In the genomic region with DNA sequence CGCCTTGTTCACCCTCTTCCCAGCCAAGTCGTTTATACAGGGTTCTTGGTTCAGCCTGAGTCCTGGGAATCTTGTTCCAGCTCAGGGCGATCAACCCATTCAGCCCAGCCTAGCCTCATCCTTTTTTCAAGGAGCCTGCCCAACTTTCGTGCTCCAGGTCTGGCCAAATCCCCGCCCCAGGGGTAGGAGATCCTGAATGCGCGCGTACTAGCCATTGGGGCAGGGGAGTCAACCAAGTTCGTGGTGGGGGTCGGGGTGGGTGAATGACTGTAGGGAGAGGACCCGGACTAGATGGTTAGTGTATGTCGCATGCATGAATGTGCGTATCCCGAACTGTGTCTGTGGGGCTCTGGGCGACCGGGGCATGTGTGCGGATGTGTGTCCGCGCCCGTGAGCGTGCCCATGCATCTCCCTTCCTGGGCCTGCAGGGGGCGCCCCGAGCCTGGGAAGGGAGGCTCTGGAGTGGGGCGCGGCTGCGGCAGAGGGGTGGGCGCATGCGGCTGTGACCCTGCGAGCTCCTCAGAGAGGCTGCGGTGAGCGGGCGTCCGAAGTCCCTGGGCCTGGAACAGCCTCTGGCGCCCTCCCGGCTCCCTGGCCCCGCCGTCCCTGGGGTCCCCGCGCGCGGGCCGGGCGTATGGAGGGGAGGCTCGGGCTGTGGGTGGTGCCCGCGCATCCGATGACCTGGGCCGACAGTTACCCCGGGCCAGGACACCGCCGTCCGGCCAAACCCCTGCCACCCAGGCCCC, we compare ENCODE assay signal across 1 cellular context.
A peak's percentile ranks its signal among the peaks of the same experiment; 100 is the strongest.
TF ChIP-seq lines count a peak whose summit lies in the region.

No MANE protein-coding gene starts in this region.

TF ChIP-seq in HEK293, 187 proteins besides CTCF, POLR2A, EP300 and RAD21 (continued from another document and continues in another):
- TF ChIP-seq, protein P1, sequence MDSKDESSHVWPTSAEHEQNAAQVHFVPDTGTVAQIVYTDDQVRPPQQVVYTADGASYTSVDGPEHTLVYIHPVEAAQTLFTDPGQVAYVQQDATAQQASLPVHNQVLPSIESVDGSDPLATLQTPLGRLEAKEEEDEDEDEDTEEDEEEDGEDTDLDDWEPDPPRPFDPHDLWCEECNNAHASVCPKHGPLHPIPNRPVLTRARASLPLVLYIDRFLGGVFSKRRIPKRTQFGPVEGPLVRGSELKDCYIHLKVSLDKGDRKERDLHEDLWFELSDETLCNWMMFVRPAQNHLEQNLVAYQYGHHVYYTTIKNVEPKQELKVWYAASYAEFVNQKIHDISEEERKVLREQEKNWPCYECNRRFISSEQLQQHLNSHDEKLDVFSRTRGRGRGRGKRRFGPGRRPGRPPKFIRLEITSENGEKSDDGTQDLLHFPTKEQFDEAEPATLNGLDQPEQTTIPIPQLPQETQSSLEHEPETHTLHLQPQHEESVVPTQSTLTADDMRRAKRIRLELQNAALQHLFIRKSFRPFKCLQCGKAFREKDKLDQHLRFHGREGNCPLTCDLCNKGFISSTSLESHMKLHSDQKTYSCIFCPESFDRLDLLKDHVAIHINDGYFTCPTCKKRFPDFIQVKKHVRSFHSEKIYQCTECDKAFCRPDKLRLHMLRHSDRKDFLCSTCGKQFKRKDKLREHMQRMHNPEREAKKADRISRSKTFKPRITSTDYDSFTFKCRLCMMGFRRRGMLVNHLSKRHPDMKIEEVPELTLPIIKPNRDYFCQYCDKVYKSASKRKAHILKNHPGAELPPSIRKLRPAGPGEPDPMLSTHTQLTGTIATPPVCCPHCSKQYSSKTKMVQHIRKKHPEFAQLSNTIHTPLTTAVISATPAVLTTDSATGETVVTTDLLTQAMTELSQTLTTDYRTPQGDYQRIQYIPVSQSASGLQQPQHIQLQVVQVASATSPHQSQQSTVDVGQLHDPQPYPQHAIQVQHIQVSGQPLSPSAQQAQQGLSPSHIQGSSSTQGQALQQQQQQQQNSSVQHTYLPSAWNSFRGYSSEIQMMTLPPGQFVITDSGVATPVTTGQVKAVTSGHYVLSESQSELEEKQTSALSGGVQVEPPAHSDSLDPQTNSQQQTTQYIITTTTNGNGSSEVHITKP (tag by site-specific recombination; IDR thresholded peaks at IDR 0.05) = 0 out of 2 replicates have a peak, but pooled peaks have one; percentile 34
- TF ChIP-seq, protein P2, sequence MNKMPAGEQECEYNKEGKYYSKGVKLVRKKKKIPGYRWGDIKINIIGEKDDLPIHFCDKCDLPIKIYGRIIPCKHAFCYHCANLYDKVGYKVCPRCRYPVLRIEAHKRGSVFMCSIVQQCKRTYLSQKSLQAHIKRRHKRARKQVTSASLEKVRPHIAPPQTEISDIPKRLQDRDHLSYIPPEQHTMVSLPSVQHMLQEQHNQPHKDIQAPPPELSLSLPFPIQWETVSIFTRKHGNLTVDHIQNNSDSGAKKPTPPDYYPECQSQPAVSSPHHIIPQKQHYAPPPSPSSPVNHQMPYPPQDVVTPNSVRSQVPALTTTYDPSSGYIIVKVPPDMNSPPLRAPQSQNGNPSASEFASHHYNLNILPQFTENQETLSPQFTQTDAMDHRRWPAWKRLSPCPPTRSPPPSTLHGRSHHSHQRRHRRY (tag by site-specific recombination; IDR thresholded peaks at IDR 0.05) = no peak
- TF ChIP-seq, protein P3, sequence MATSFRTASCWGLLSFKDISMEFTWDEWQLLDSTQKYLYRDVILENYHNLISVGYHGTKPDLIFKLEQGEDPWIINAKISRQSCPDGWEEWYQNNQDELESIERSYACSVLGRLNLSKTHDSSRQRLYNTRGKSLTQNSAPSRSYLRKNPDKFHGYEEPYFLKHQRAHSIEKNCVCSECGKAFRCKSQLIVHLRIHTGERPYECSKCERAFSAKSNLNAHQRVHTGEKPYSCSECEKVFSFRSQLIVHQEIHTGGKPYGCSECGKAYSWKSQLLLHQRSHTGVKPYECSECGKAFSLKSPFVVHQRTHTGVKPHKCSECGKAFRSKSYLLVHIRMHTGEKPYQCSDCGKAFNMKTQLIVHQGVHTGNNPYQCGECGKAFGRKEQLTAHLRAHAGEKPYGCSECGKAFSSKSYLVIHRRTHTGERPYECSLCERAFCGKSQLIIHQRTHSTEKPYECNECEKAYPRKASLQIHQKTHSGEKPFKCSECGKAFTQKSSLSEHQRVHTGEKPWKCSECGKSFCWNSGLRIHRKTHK (tag by site-specific recombination; IDR thresholded peaks at IDR 0.05) = no peak
- TF ChIP-seq, protein P4, sequence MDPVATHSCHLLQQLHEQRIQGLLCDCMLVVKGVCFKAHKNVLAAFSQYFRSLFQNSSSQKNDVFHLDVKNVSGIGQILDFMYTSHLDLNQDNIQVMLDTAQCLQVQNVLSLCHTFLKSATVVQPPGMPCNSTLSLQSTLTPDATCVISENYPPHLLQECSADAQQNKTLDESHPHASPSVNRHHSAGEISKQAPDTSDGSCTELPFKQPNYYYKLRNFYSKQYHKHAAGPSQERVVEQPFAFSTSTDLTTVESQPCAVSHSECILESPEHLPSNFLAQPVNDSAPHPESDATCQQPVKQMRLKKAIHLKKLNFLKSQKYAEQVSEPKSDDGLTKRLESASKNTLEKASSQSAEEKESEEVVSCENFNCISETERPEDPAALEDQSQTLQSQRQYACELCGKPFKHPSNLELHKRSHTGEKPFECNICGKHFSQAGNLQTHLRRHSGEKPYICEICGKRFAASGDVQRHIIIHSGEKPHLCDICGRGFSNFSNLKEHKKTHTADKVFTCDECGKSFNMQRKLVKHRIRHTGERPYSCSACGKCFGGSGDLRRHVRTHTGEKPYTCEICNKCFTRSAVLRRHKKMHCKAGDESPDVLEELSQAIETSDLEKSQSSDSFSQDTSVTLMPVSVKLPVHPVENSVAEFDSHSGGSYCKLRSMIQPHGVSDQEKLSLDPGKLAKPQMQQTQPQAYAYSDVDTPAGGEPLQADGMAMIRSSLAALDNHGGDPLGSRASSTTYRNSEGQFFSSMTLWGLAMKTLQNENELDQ (tag by site-specific recombination; IDR thresholded peaks at IDR 0.05; ENCODE audit: low read depth) = no peak
- TF ChIP-seq ZNF274 (IDR thresholded peaks at IDR 0.05; ENCODE audit: low read length) = no peak
- TF ChIP-seq ZNF274 (tag by site-specific recombination; IDR thresholded peaks at IDR 0.05; ENCODE audit: borderline replicate concordance) = no peak
- TF ChIP-seq, protein P5, sequence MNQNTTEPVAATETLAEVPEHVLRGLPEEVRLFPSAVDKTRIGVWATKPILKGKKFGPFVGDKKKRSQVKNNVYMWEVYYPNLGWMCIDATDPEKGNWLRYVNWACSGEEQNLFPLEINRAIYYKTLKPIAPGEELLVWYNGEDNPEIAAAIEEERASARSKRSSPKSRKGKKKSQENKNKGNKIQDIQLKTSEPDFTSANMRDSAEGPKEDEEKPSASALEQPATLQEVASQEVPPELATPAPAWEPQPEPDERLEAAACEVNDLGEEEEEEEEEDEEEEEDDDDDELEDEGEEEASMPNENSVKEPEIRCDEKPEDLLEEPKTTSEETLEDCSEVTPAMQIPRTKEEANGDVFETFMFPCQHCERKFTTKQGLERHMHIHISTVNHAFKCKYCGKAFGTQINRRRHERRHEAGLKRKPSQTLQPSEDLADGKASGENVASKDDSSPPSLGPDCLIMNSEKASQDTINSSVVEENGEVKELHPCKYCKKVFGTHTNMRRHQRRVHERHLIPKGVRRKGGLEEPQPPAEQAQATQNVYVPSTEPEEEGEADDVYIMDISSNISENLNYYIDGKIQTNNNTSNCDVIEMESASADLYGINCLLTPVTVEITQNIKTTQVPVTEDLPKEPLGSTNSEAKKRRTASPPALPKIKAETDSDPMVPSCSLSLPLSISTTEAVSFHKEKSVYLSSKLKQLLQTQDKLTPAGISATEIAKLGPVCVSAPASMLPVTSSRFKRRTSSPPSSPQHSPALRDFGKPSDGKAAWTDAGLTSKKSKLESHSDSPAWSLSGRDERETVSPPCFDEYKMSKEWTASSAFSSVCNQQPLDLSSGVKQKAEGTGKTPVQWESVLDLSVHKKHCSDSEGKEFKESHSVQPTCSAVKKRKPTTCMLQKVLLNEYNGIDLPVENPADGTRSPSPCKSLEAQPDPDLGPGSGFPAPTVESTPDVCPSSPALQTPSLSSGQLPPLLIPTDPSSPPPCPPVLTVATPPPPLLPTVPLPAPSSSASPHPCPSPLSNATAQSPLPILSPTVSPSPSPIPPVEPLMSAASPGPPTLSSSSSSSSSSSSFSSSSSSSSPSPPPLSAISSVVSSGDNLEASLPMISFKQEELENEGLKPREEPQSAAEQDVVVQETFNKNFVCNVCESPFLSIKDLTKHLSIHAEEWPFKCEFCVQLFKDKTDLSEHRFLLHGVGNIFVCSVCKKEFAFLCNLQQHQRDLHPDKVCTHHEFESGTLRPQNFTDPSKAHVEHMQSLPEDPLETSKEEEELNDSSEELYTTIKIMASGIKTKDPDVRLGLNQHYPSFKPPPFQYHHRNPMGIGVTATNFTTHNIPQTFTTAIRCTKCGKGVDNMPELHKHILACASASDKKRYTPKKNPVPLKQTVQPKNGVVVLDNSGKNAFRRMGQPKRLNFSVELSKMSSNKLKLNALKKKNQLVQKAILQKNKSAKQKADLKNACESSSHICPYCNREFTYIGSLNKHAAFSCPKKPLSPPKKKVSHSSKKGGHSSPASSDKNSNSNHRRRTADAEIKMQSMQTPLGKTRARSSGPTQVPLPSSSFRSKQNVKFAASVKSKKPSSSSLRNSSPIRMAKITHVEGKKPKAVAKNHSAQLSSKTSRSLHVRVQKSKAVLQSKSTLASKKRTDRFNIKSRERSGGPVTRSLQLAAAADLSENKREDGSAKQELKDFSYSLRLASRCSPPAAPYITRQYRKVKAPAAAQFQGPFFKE (tag by site-specific recombination; IDR thresholded peaks at IDR 0.05; ENCODE audit: borderline replicate concordance) = no peak
- TF ChIP-seq ZNF221 (tag by site-specific recombination; IDR thresholded peaks at IDR 0.05; ENCODE audit: borderline replicate concordance) = no peak
- TF ChIP-seq, protein P6, sequence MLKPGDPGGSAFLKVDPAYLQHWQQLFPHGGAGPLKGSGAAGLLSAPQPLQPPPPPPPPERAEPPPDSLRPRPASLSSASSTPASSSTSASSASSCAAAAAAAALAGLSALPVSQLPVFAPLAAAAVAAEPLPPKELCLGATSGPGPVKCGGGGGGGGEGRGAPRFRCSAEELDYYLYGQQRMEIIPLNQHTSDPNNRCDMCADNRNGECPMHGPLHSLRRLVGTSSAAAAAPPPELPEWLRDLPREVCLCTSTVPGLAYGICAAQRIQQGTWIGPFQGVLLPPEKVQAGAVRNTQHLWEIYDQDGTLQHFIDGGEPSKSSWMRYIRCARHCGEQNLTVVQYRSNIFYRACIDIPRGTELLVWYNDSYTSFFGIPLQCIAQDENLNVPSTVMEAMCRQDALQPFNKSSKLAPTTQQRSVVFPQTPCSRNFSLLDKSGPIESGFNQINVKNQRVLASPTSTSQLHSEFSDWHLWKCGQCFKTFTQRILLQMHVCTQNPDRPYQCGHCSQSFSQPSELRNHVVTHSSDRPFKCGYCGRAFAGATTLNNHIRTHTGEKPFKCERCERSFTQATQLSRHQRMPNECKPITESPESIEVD (tag by site-specific recombination; IDR thresholded peaks at IDR 0.05) = no peak
- TF ChIP-seq ZNF629 (tag by site-specific recombination; IDR thresholded peaks at IDR 0.05) = no peak
- no peak for TF ChIP-seq ZNF121 (tag by site-specific recombination; IDR thresholded peaks at IDR 0.05)
- no peak for TF ChIP-seq ZNF184 (tag by site-specific recombination; IDR thresholded peaks at IDR 0.05)
- no peak for TF ChIP-seq ZNF239 (tag by site-specific recombination; IDR thresholded peaks at IDR 0.05)
- TF ChIP-seq ZNF571 (tag by site-specific recombination; IDR thresholded peaks at IDR 0.05) = no peak
- no peak for TF ChIP-seq ZNF776 (tag by site-specific recombination; IDR thresholded peaks at IDR 0.05; ENCODE audit: borderline replicate concordance)
- TF ChIP-seq ZNF114 (tag by site-specific recombination; IDR thresholded peaks at IDR 0.05) = no peak
- TF ChIP-seq OVOL3 (tag by site-specific recombination; IDR thresholded peaks at IDR 0.05) = no peak
- TF ChIP-seq EGR2 (tag by site-specific recombination; IDR thresholded peaks at IDR 0.05; ENCODE audit: low read depth) = peak; percentile 27; the same call in 1 of the 2 replicates
- TF ChIP-seq KLF16 (tag by site-specific recombination; IDR thresholded peaks at IDR 0.05) = no peak
- no peak for TF ChIP-seq ZNF529 (tag by site-specific recombination; IDR thresholded peaks at IDR 0.05; ENCODE audit: insufficient replicate concordance)
- TF ChIP-seq ZNF768 (tag by site-specific recombination; IDR thresholded peaks at IDR 0.05) = no peak
- no peak for TF ChIP-seq ZNF555 (tag by site-specific recombination; conservative IDR thresholded peaks at IDR 0.05)
- no peak for TF ChIP-seq OSR2 (tag by site-specific recombination; IDR thresholded peaks at IDR 0.05)
- no peak for TF ChIP-seq ZNF621 (tag by site-specific recombination; IDR thresholded peaks at IDR 0.05)
- no peak for TF ChIP-seq MZF1 (tag by site-specific recombination; IDR thresholded peaks at IDR 0.05; ENCODE audit: borderline replicate concordance)
- no peak for TF ChIP-seq ZNF16 (tag by site-specific recombination; IDR thresholded peaks at IDR 0.05; ENCODE audit: low read depth)
- TF ChIP-seq ZBTB1 (tag by site-specific recombination; IDR thresholded peaks at IDR 0.05) = no peak
- TF ChIP-seq, protein P7, sequence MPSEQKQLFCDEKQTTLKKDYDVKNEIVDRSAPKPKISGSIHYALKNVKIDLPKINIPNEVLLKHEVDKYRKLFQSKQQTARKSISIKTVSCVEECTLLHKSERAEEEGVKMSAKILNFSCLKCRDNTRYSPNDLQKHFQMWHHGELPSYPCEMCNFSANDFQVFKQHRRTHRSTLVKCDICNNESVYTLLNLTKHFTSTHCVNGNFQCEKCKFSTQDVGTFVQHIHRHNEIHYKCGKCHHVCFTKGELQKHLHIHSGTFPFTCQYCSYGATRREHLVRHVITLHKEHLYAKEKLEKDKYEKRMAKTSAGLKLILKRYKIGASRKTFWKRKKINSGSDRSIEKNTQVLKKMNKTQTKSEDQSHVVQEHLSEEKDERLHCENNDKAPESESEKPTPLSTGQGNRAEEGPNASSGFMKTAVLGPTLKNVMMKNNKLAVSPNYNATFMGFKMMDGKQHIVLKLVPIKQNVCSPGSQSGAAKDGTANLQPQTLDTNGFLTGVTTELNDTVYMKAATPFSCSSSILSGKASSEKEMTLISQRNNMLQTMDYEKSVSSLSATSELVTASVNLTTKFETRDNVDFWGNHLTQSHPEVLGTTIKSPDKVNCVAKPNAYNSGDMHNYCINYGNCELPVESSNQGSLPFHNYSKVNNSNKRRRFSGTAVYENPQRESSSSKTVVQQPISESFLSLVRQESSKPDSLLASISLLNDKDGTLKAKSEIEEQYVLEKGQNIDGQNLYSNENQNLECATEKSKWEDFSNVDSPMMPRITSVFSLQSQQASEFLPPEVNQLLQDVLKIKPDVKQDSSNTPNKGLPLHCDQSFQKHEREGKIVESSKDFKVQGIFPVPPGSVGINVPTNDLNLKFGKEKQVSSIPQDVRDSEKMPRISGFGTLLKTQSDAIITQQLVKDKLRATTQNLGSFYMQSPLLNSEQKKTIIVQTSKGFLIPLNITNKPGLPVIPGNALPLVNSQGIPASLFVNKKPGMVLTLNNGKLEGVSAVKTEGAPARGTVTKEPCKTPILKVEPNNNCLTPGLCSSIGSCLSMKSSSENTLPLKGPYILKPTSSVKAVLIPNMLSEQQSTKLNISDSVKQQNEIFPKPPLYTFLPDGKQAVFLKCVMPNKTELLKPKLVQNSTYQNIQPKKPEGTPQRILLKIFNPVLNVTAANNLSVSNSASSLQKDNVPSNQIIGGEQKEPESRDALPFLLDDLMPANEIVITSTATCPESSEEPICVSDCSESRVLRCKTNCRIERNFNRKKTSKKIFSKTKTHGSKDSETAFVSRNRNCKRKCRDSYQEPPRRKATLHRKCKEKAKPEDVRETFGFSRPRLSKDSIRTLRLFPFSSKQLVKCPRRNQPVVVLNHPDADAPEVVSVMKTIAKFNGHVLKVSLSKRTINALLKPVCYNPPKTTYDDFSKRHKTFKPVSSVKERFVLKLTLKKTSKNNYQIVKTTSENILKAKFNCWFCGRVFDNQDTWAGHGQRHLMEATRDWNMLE (tag by site-specific recombination; conservative IDR thresholded peaks at IDR 0.05; ENCODE audit: low read depth) = no peak
- no peak for TF ChIP-seq ZNF548 (tag by site-specific recombination; IDR thresholded peaks at IDR 0.05)
